Comparison of ENCODE assay signal across 1 cellular context in genomic region chr17:45292696-45293412, GRCh38.
TF ChIP-seq lines count a peak whose summit lies in the region.

No MANE protein-coding gene starts in this region.

TF ChIP-seq in endothelial cell of umbilical vein, 7 proteins besides CTCF, POLR2A, EP300 and RAD21:
- TF ChIP-seq POLR2AphosphoS5 (IDR thresholded peaks at IDR 0.05; ENCODE audit: insufficient read depth, low read depth, low read length): no peak
- TF ChIP-seq MYC (IDR thresholded peaks at IDR 0.05; ENCODE audit: low read depth, low read length): no peak
- TF ChIP-seq JUN (IDR thresholded peaks at IDR 0.05; ENCODE audit: borderline replicate concordance, insufficient read depth, insufficient read length, low read depth): no peak
- TF ChIP-seq MAX (IDR thresholded peaks at IDR 0.05; ENCODE audit: insufficient read depth, insufficient read length): no peak
- TF ChIP-seq EZH2 (IDR thresholded peaks at IDR 0.05; ENCODE audit: borderline replicate concordance, low read depth, low read length, severe bottlenecking): no peak
